In the genomic region with DNA sequence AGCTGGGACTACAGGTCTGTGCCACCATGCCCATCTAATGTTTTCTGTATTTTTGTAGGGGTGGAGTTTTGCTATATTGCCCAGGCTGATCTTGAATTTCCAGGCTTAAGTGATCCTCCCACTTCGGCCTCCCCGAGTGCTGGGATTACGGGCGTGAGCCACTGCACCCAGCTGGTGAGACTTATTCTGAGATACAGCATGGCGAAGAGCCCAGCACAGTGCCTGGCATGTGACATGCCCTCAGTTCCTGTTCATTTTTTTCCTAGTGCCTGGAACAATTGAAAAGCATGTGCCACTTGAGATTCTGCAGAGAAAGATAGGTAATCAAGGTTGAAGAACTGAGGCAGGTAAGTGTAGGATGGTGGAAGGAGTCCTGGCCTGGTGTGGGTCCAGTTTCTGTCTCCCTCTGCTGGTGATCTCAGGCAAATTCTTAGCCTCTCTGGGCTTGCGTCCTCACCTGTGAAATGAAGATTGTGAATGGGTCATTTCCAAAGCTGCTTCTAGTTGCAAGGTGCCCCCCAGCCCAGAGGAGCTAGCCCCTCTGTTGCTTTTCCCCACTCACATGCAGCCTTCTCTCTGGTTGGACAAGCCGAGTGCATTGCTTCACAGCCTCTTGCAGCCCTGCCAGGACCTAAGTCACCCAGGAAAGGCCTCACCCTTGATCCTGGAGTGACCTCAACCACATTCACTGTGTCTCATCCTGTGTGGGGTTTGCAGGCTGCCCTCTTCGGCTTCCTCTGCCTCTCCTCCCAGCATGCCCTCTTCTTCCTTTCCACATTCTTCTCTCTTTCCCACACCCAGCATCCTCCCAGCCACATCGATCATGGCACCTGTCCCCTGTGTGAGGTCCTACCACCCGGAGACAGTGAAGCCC, we compare ENCODE assay signal across 1 cellular context.
TF ChIP-seq lines count a peak whose summit lies in the region.

No MANE protein-coding gene starts in this region.

TF ChIP-seq in SK-N-SH, 30 proteins besides CTCF, POLR2A, EP300 and RAD21 (continued from another document):
- no peak for TF ChIP-seq REST (IDR thresholded peaks at IDR 0.05; ENCODE audit: low read depth, low read length)
- no peak for TF ChIP-seq NFIC (IDR thresholded peaks at IDR 0.05; ENCODE audit: borderline replicate concordance)
- TF ChIP-seq ELF1 (IDR thresholded peaks at IDR 0.05), result no peak
- no peak for TF ChIP-seq MXI1 (IDR thresholded peaks at IDR 0.05; ENCODE audit: low read depth, low read length)
